8 cellular contexts compared by ENCODE assay signal in genomic region chr10:88582806-88583583, GRCh38. TPM values are rescaled to one million over a fixed set of nuclear protein-coding genes. Genes with fewer than 3 reads are reported as not detected.
A peak's percentile ranks its signal among the peaks of the same experiment; 100 is the strongest.
DNase-seq lines count a peak whose midpoint lies in the region; ATAC-seq and TF ChIP-seq lines count a peak whose summit lies in the region.

Gene RNLS (minus strand): TSS chr10:88583318.

- CTCF ChIA-PET in IMR-90 (lab: Yijun Ruan, JAX) (interaction anchor here (0.6 to 1.9 kb wide), 15 partner anchors 10 to 227 kb away, joined by 3 to 13 read pairs (median 4); no protein-coding TSS in a partner anchor), WTC11 (lab: Charles Lee) (interaction anchor here (0.5 to 2.4 kb wide), 42 partner anchors 11 to 807 kb away, joined by 3 to 31 read pairs (median 4); partner anchors contain the start of genes KLLN and PTEN)

- peak within 1 kb of the TSS; percentile 59 for H3K4me3 ChIP-seq in IMR-90 (ENCODE audit: insufficient read depth, low read depth, low read length)
- peak within 1 kb of the TSS; percentile 66 to 87 (median 77) for H3K4me3 ChIP-seq in breast epithelium
- peak within 1 kb of the TSS; percentile 90 to 98 (median 94) for H3K4me3 ChIP-seq in skeletal muscle tissue (ENCODE audit: low read length in 3 of 3)

- in situ Hi-C loops in IMR-90 (cut with MboI; ENCODE audit: low sequenced_read_pairs), result no loop called here
- in situ Hi-C loops in KBM-7 (cut with MboI; ENCODE audit: low pct_unique_long_range_greater_than_20kb, low sequenced_read_pairs), result no loop called here

- DNase-seq in DMS 273 treated with DMSO at 0.1 percent for 48 hours (lab: John Stamatoyannopoulos, UW) (peak; percentile 25), IMR-90 (peak; percentile 15), WTC11 (ENCODE audit: low spot score) (peak; percentile 74), breast epithelium (ENCODE audit: low spot score in 2 of 2) (peak; percentile 42 to 68), iPS-NIHi11 (ENCODE audit: low spot score) (peak; percentile 65), KBM-7 (no peak)

- H3K9ac ChIP-seq in IMR-90 (ENCODE audit: low read depth, low read length) (peak within 1 kb of the TSS; percentile 46), skeletal muscle tissue (ENCODE audit: low read depth in 1 of 3, low read length in 3 of 3) (peak within 1 kb of the TSS; percentile 95 to 98 (median 96))

- H2BK120ac ChIP-seq in IMR-90 (ENCODE audit: low read depth, low read length), result peak within 1 kb of the TSS; percentile 84

- 0 out of 2 replicates have a peak, but pooled peaks cover 2% of the 10 kb centered on the region for H3K9me1 ChIP-seq in IMR-90 (ENCODE audit: insufficient read depth, low read length)

- no TSS peak for BruUV-seq in IMR-90 (replicated peaks; lab: Mats Ljungman, UMichigan)

- H3K27me3 ChIP-seq in IMR-90 (ENCODE audit: control insufficient read depth, insufficient read depth, low read length) (no peaks in the 10 kb centered on the region), breast epithelium (no peaks in the 10 kb centered on the region), skeletal muscle tissue (ENCODE audit: control insufficient read depth in 3 of 3, insufficient read depth in 3 of 3, low read length in 3 of 3) (no peaks in the 10 kb centered on the region)

- peak within 1 kb of the TSS; percentile 72 for H3K4me3 Mint-ChIP-seq in WTC11

- peak within 1 kb of the TSS; percentile 89 for H3K4me2 ChIP-seq in IMR-90 (ENCODE audit: low read depth, low read length)

- no peaks in the 10 kb centered on the region for H4K20me1 ChIP-seq in IMR-90 (ENCODE audit: insufficient read depth, low read length)

- H3K27ac ChIP-seq in IMR-90 (ENCODE audit: insufficient read depth, low read length), result peak within 1 kb of the TSS; percentile 46
- peak within 1 kb of the TSS; percentile 96 for H3K27ac ChIP-seq in breast epithelium
- H3K27ac ChIP-seq in skeletal muscle tissue (ENCODE audit: low read depth, low read length), result peak within 1 kb of the TSS; percentile 89

- H3K23ac ChIP-seq in IMR-90 (ENCODE audit: low read depth, low read length), result peak within 1 kb of the TSS; percentile 76; the same call in 1 of the 2 replicates

- peak within 1 kb of the TSS; percentile 86 for H3K14ac ChIP-seq in IMR-90 (replicated peaks; ENCODE audit: low read depth, low read length)

- H3K4me1 ChIP-seq in IMR-90 (ENCODE audit: control insufficient read depth, insufficient read depth, low read length) (no peaks in the 10 kb centered on the region), breast epithelium (no peaks in the 10 kb centered on the region), skeletal muscle tissue (ENCODE audit: control insufficient read depth in 3 of 3, insufficient read depth in 3 of 3, low read length in 3 of 3) (peaks cover 0 to 8% (median 0%) of the 10 kb centered on the region in 3 donors)

- H2BK20ac ChIP-seq in IMR-90 (ENCODE audit: low read depth, low read length), result peak within 1 kb of the TSS; percentile 47; the same call in 1 of the 2 replicates

- peak; percentile 31; the same call in 1 of the 2 replicates for TF ChIP-seq RAD21 in IMR-90 (IDR thresholded peaks at IDR 0.05; ENCODE audit: low read length)

- peak within 1 kb of the TSS; percentile 93 to 97 for H4K8ac ChIP-seq in IMR-90 (ENCODE audit: low read depth in 2 of 2, low read length in 2 of 2)

- 10% methylated on average over 12 of the region's 63 CpGs; no CpG with 5 or more reads in 1 of the 2 experiments for WGBS in IMR-90 (ENCODE audit: extremely low coverage in 2 of 2, insufficient read length in 1 of 2), 2 experiments

- ATAC-seq in GM21390 (IDR thresholded peaks at IDR 0.05; ENCODE audit: unreplicated experiment) (peak; percentile 78), IMR-90 (ENCODE audit: low read depth) (peak; percentile 96), WTC11 (peak; percentile 94)

- intact Hi-C loops in IMR-90 (cut with micrococcal nuclease), result loop anchor here (5.0 kb wide), 1 partner anchor 229 kb away; no protein-coding TSS in a partner anchor
- intact Hi-C loops in breast epithelium (cut with DNase I; ENCODE audit: low total_unique reads), result no loop called here

- peak within 1 kb of the TSS; percentile 78 for H4K5ac ChIP-seq in IMR-90 (ENCODE audit: low read depth, low read length)

- TF ChIP-seq CTCF in IMR-90 (conservative IDR thresholded peaks at IDR 0.05; ENCODE audit: low read depth, low read length), result peak; percentile 55
- peak; percentile 79 for TF ChIP-seq CTCF in WTC11 (IDR thresholded peaks at IDR 0.05)
- TF ChIP-seq CTCF in breast epithelium (IDR thresholded peaks at IDR 0.05), result peak; percentile 67 to 86 (median 76)

- no peaks in the 10 kb centered on the region for H3K79me1 ChIP-seq in IMR-90 (ENCODE audit: low read depth in 1 of 2, low read length in 2 of 2)

- peaks cover 26% of the 10 kb centered on the region for H3K27me3 Mint-ChIP-seq in WTC11 (ENCODE audit: low read depth)

- H3K18ac ChIP-seq in IMR-90 (ENCODE audit: low read depth, low read length), result peak within 1 kb of the TSS; percentile 54; the same call in 1 of the 2 replicates

- H3K4ac ChIP-seq in IMR-90 (ENCODE audit: low read depth, low read length), result peak within 1 kb of the TSS; percentile 92

- H3K27ac Mint-ChIP-seq in WTC11, result peak within 1 kb of the TSS; percentile 2

- H2AFZ ChIP-seq in IMR-90 (replicated peaks; ENCODE audit: low read length, poor library complexity), result peak within 1 kb of the TSS; percentile 99

- no peak within 1 kb of the TSS for H2AK5ac ChIP-seq in IMR-90 (ENCODE audit: low read depth, low read length)

- H2AK9ac ChIP-seq in IMR-90 (replicated peaks; ENCODE audit: low read depth, low read length, poor library complexity), result peak within 1 kb of the TSS; percentile 81

- H3K9me3 ChIP-seq in IMR-90 (ENCODE audit: control insufficient read depth, insufficient read depth, low read length) (no peaks in the 10 kb centered on the region), breast epithelium (no peaks in the 10 kb centered on the region), skeletal muscle tissue (ENCODE audit: control insufficient read depth in 3 of 3, low read length in 3 of 3) (no peaks in the 10 kb centered on the region)

- H3K36me3 ChIP-seq in IMR-90 (ENCODE audit: control insufficient read depth, insufficient read depth, low read length) (no peaks in the 10 kb centered on the region), breast epithelium (no peaks in the 10 kb centered on the region), skeletal muscle tissue (ENCODE audit: control insufficient read depth in 3 of 3, insufficient read depth in 3 of 3, low read length in 3 of 3) (no peaks in the 10 kb centered on the region)

- H2BK15ac ChIP-seq in IMR-90 (ENCODE audit: low read depth, low read length), result peak within 1 kb of the TSS; percentile 36; the same call in 1 of the 3 replicates

- no peak within 1 kb of the TSS for H3K56ac ChIP-seq in IMR-90 (ENCODE audit: extremely low read depth, insufficient read depth, low read length)

- no peaks in the 10 kb centered on the region for H3K9me3 Mint-ChIP-seq in WTC11

- H3K36me3 Mint-ChIP-seq in WTC11, result no peaks in the 10 kb centered on the region

- H4K91ac ChIP-seq in IMR-90 (ENCODE audit: insufficient read depth, low read depth, low read length), result peak within 1 kb of the TSS; percentile 88

- H2BK5ac ChIP-seq in IMR-90 (ENCODE audit: low read depth, low read length, poor library complexity, severe bottlenecking), result no peak within 1 kb of the TSS

- POLR2A ChIA-PET in IMR-90 (lab: Charles Lee; ENCODE audit: unreplicated experiment), result interaction anchor here (0.6 to 1.1 kb wide), 3 partner anchors 9 to 250 kb away, joined by 3 to 6 read pairs (median 4); no protein-coding TSS in a partner anchor
- POLR2A ChIA-PET in WTC11 (lab: Charles Lee), result interaction anchor here (1.4 kb wide), 1 partner anchor 146 kb away, joined by 3 read pairs; no protein-coding TSS in a partner anchor

- TF ChIP-seq POLR2A in IMR-90 (IDR thresholded peaks at IDR 0.05; ENCODE audit: low read depth, low read length) (no peak), breast epithelium (IDR thresholded peaks at IDR 0.05) (no peak)

- dilution Hi-C loops in IMR-90 (cut with HindIII; ENCODE audit: low sequenced_read_pairs, unreplicated experiment), result no loop called here

- peaks cover 12% of the 10 kb centered on the region for H3K4me1 Mint-ChIP-seq in WTC11

TF ChIP-seq in IMR-90, 13 proteins besides CTCF, POLR2A, EP300 and RAD21:
- TF ChIP-seq MAZ (IDR thresholded peaks at IDR 0.05; ENCODE audit: borderline replicate concordance, low read depth, low read length) (no peak; the same call in 1 of the 2 replicates), MAFK (IDR thresholded peaks at IDR 0.05; ENCODE audit: low read depth, low read length) (no peak), USF2 (IDR thresholded peaks at IDR 0.05; ENCODE audit: low read depth, low read length) (peak; percentile 68)

TF ChIP-seq in WTC11, 78 proteins besides CTCF, POLR2A, EP300 and RAD21 (continues in another document):
- TF ChIP-seq PRRX2 (CRISPR knock-in tag; IDR thresholded peaks at IDR 0.05) (no peak), ZNF232 (CRISPR knock-in tag; IDR thresholded peaks at IDR 0.05) (0 out of 2 replicates have a peak, but pooled peaks have one; percentile 22), ZNF317 (CRISPR knock-in tag; IDR thresholded peaks at IDR 0.05; ENCODE audit: borderline replicate concordance, low read depth) (no peak), JUN (CRISPR knock-in tag; IDR thresholded peaks at IDR 0.05) (0 out of 2 replicates have a peak, but pooled peaks have one; percentile 13), OVOL2 (CRISPR knock-in tag; IDR thresholded peaks at IDR 0.05; ENCODE audit: borderline replicate concordance) (no peak), ZBTB43 (CRISPR knock-in tag; IDR thresholded peaks at IDR 0.05) (0 out of 2 replicates have a peak, but pooled peaks have one; percentile 65)

RNA-seq across cellular contexts. Expression of gene RNLS, which starts in this region (rescaled TPM):
- total RNA-seq in IMR-90 (2012; rRNA removed), result 4.2 and 7.0 TPM in 2 replicates
- polyA plus RNA-seq in IMR-90 (2012; rRNA removed), result 4.0 and 4.5 TPM in 2 replicates
- polyA plus RNA-seq in IMR-90 (2012; cell fraction: cytosol; rRNA removed), result 3.2 and 4.8 TPM in 2 replicates
- 2.0 TPM in 2 replicates for polyA plus RNA-seq in IMR-90 (2012; cell fraction: nucleus; rRNA removed; ENCODE audit: low replicate concordance)
- 8.7 to 9.2 TPM (median 8.7 TPM) in 3 replicates for total RNA-seq in WTC11 (2021)
- total RNA-seq in breast epithelium, result 10 to 100 TPM; 27.9 to 32.1 (median 29.1) TPM
- total RNA-seq in skeletal muscle tissue, result 4.7 TPM

Comparison
In these comparisons a context has a peak if more than half of its experiments do, and no peak if none do; other contexts are left out.
1. H3K27ac ChIP-seq: peak in every context shown above with its lines; median percentile 96 in breast epithelium; 89 in skeletal muscle tissue; 46 in IMR-90.